8 cellular contexts compared by ENCODE assay signal in genomic region chr16:50152807-50153647, GRCh38. TPM values are rescaled to one million over a fixed set of nuclear protein-coding genes. Genes with fewer than 3 reads are reported as not detected.
DNase-seq lines count a peak whose midpoint lies in the region; ATAC-seq and TF ChIP-seq lines count a peak whose summit lies in the region.

Gene TENT4B (plus strand): TSS chr16:50153306. CDS start chr16:50153622, 316 bp downstream.

- H3K27me3 ChIP-seq in GM23248 (replicated peaks; ENCODE audit: insufficient read depth) (no peaks in the 10 kb centered on the region), osteoblast (ENCODE audit: insufficient read depth, low read length) (no peaks in the 10 kb centered on the region)

- H3K9me2 ChIP-seq in GM23248 (ENCODE audit: insufficient read depth) = no peaks in the 10 kb centered on the region

- H3K79me2 ChIP-seq in GM23248 (ENCODE audit: insufficient read depth) (peaks cover 43% of the 10 kb centered on the region), osteoblast (ENCODE audit: insufficient read depth, low read length) (peaks cover 40% of the 10 kb centered on the region)

- peak within 1 kb of the TSS; percentile 94 for H3K4me3 ChIP-seq in GM23248
- H3K4me3 ChIP-seq in osteoblast (ENCODE audit: insufficient read depth, low read length) = peak within 1 kb of the TSS; percentile 87

- TF ChIP-seq CTCF in osteoblast (IDR thresholded peaks at IDR 0.05; ENCODE audit: extremely low read depth, low read depth, low read length) = no peak

- H3F3A ChIP-seq in GM23248 (ENCODE audit: insufficient read depth) = peaks cover 23% of the 10 kb centered on the region

- peak within 1 kb of the TSS; percentile 95 for H3K4me3 Mint-ChIP-seq in activated naive CD4-positive, alpha-beta T cell treated with anti-CD3 and anti-CD28 coated beads, Interleukin-2, amount 50 U/mL, for 24 hours

- H3K4me1 Mint-ChIP-seq in activated naive CD4-positive, alpha-beta T cell treated with anti-CD3 and anti-CD28 coated beads, Interleukin-2, amount 50 U/mL, for 24 hours = peaks cover 36% of the 10 kb centered on the region

- H2AFZ ChIP-seq in GM23248 (peak within 1 kb of the TSS; percentile 95), osteoblast (ENCODE audit: low read length) (peak within 1 kb of the TSS; percentile 95)

- peak within 1 kb of the TSS; percentile 99 for H3K4me2 ChIP-seq in GM23248 (ENCODE audit: unreplicated experiment)
- H3K4me2 ChIP-seq in osteoblast (ENCODE audit: insufficient read depth, low read length) = peak within 1 kb of the TSS; percentile 91

- H3K9me3 ChIP-seq in GM23248 (ENCODE audit: low read depth) = no peaks in the 10 kb centered on the region
- H3K9me3 ChIP-seq in KOPT-K1 (ENCODE audit: insufficient read depth, low read length, poor library complexity, severe bottlenecking) = no peaks in the 10 kb centered on the region
- no peaks in the 10 kb centered on the region for H3K9me3 ChIP-seq in osteoblast (ENCODE audit: low read depth, low read length)

- H4K20me1 ChIP-seq in GM23248 (ENCODE audit: insufficient read depth) = peaks cover 6% of the 10 kb centered on the region; the same call in 1 of the 2 replicates
- peaks cover 37% of the 10 kb centered on the region for H4K20me1 ChIP-seq in osteoblast (ENCODE audit: insufficient read depth, low read length)

- peak within 1 kb of the TSS; percentile 99 for H3K27ac Mint-ChIP-seq in activated naive CD4-positive, alpha-beta T cell treated with anti-CD3 and anti-CD28 coated beads, Interleukin-2, amount 50 U/mL, for 24 hours

- H3K27me3 Mint-ChIP-seq in activated naive CD4-positive, alpha-beta T cell treated with anti-CD3 and anti-CD28 coated beads, Interleukin-2, amount 50 U/mL, for 24 hours = no peaks in the 10 kb centered on the region

- peaks cover 2% of the 10 kb centered on the region for H3K36me3 Mint-ChIP-seq in activated naive CD4-positive, alpha-beta T cell treated with anti-CD3 and anti-CD28 coated beads, Interleukin-2, amount 50 U/mL, for 24 hours

- H3K4me1 ChIP-seq in GM23248 (ENCODE audit: insufficient read depth) = peaks cover 21% of the 10 kb centered on the region
- peaks cover 18% of the 10 kb centered on the region for H3K4me1 ChIP-seq in osteoblast (ENCODE audit: insufficient read depth, low read length)

- H3K27ac ChIP-seq in GM23248 (peak within 1 kb of the TSS; percentile 96), KOPT-K1 (ENCODE audit: low read depth, low read length, poor library complexity, severe bottlenecking) (peak within 1 kb of the TSS; percentile 92), osteoblast (ENCODE audit: low read depth, low read length) (peak within 1 kb of the TSS; percentile 91), temporal lobe (ENCODE audit: low read depth, low read length) (peak within 1 kb of the TSS; percentile 86)

- peak within 1 kb of the TSS; percentile 95 for H3K9ac ChIP-seq in GM23248

- H3K9me3 Mint-ChIP-seq in activated naive CD4-positive, alpha-beta T cell treated with anti-CD3 and anti-CD28 coated beads, Interleukin-2, amount 50 U/mL, for 24 hours = no peaks in the 10 kb centered on the region

- H3K36me3 ChIP-seq in GM23248 (ENCODE audit: low read depth) (no peaks in the 10 kb centered on the region), KOPT-K1 (ENCODE audit: insufficient read depth, low read length) (no peaks in the 10 kb centered on the region), osteoblast (ENCODE audit: insufficient read depth, low read length) (no peaks in the 10 kb centered on the region)

- in situ Hi-C loops in GM23248 (cut with MboI) = no loop called here

- WGBS in GM23248 (ENCODE audit: low coverage in 1 of 2, low lambda C conversion rate in 2 of 2, missing lambda C conversion rate in 2 of 2), 2 experiments = 1% methylated on average over 24 to 50 of the region's 121 CpGs

- peak; percentile 91 for ATAC-seq in SK-N-SH treated with all-trans-retinoic acid at 6 μM for 48 hours

- DNase-seq in GM03348 (ENCODE audit: low spot score) (peak; percentile 99), GM23248 (peak; percentile 92), globus pallidus (ENCODE audit: low spot score) (peak; percentile 87), osteoblast (ENCODE audit: insufficient read length, low spot score, missing footprints) (peak; percentile 99)

TF ChIP-seq in SK-N-SH treated with all-trans-retinoic acid at 6 μM for 48 hours, 23 proteins besides CTCF, POLR2A, EP300 and RAD21:
- TF ChIP-seq ARNTL (CRISPR knock-in tag; IDR thresholded peaks at IDR 0.05; ENCODE audit: borderline replicate concordance, low read depth) = no peak
- TF ChIP-seq TSHZ2 (CRISPR knock-in tag; IDR thresholded peaks at IDR 0.05) = 0 out of 2 replicates have a peak, but pooled peaks have one; percentile 45

RNA-seq across cellular contexts. Expression of gene TENT4B, which starts in this region (rescaled TPM):
- total RNA-seq in GM23248 (2014; rRNA removed; shearing (Covaris generic)) = 12.6 and 16.7 TPM in 2 replicates
- polyA plus RNA-seq in GM23248 (2016; fragmentation: Nextera tagmentation; extraction: Ambion mirVana) = 7.4 and 7.8 TPM in 2 replicates
- total RNA-seq in osteoblast (8.5 and 10.1 TPM in 2 replicates), temporal lobe (19.2 TPM)

Comparison
In these comparisons a context has a peak if more than half of its experiments do, and no peak if none do; other contexts are left out.
1. Peak in every context shown above with its lines: DNase-seq, ATAC-seq, H3K4me3 ChIP-seq and H3K27ac ChIP-seq.